ENCODE assay signal across 8 cellular contexts in the genomic region with DNA sequence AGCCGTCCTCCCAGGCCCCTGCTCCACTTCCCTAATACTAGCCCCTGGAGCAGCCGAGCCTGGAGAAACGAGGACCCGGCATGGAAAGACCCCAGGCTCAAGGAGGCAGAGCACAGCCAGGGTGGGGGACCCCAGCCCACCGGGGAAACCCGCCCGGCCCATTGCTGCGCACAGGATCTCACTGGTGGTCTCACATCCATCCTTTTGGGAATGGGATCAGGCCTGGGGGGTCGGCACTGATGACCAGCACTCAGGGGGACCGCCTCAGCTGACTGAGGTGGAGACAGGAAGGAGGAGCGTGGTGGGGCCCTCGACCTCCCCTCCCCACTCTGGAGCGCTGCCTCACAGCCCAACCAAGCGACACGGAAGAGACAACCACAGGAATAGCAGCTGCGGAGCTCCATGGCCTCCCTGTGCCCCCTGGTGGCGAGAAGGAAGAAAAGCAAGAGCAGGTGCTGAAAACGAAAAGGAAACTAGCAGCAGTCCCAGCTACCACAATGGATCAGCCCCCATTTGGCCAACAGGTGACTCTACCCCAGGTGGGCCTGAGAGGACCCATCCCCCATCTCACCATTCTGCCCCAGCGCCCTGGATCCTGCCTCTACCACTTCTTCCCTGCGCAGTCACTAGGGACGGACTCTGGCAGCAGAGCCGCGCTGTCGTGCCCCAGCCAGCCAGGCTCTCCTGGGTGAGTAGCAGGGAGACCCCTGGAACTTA. TPM values are rescaled to one million over a fixed set of nuclear protein-coding genes. Genes with fewer than 3 reads are reported as not detected.
DNase-seq lines count a peak whose midpoint lies in the region; ATAC-seq and TF ChIP-seq lines count a peak whose summit lies in the region.
"Not testable (repeated sequence)": the region's sequence is repeated elsewhere in the genome, so short reads cannot be mapped to it uniquely, and the experiment has no call there.

No MANE protein-coding gene starts in this region.

- H3K9me2 ChIP-seq in HCT116 (ENCODE audit: insufficient read depth); Loucy (replicated peaks; ENCODE audit: low read depth, low read length): not testable (repeated sequence)

- CTCF ChIA-PET in HCT116 (lab: Charles Lee): interaction anchor here (0.6 to 2.0 kb wide), 12 partner anchors 10 to 295 kb away, joined by 3 to 23 read pairs (median 5); no protein-coding TSS in a partner anchor

- POLR2A ChIA-PET in HCT116 (lab: Charles Lee): interaction anchor here (1.0 kb wide), 1 partner anchor 249 kb away, joined by 5 read pairs; no protein-coding TSS in a partner anchor

- RAD21 ChIA-PET in HCT116 (lab: Charles Lee; ENCODE audit: low non-redundant PET in 1 of 2, low total read pairs in 2 of 2, uncharacterized antibody in 2 of 2, unreplicated experiment in 2 of 2): interaction anchor here (0.6 to 1.6 kb wide), 4 partner anchors 34 to 249 kb away, joined by 3 to 9 read pairs (median 3); partner anchors contain the start of gene RUFY4 (in 1 of the 2)

- H3K4me2 ChIP-seq in HCT116 (ENCODE audit: low read length): peak overlapping the region; percentile 57
- H3K4me2 ChIP-seq in Loucy (ENCODE audit: low read depth, low read length, poor library complexity, severe bottlenecking): peak overlapping the region; percentile 53

- peak; percentile 80 for TF ChIP-seq RAD21 in HCT116 (IDR thresholded peaks at IDR 0.05; ENCODE audit: low read depth)

- not testable (repeated sequence) for TF ChIP-seq POLR2A in HCT116 (IDR thresholded peaks at IDR 0.05; ENCODE audit: borderline replicate concordance, extremely low read depth, insufficient read depth, insufficient read length)

- peak; percentile 87 for ATAC-seq in HCT116

- not testable (repeated sequence) for H3K27ac ChIP-seq in HCT116 (ENCODE audit: low read depth, low read length); neutrophil

- not testable (repeated sequence) for H3K4me1 ChIP-seq in HCT116 (ENCODE audit: control insufficient read depth in 1 of 2, insufficient read depth in 2 of 2, low read length in 2 of 2); Loucy (ENCODE audit: insufficient read depth, low read length, poor library complexity, severe bottlenecking)
- peaks cover 17 to 19% of the 10 kb centered on the region in 2 experiments for H3K4me1 ChIP-seq in neutrophil (ENCODE audit: control insufficient read depth in 1 of 2, insufficient read depth in 1 of 2, low read depth in 1 of 2, low read length in 1 of 2)

- H2AFZ ChIP-seq in HCT116 (ENCODE audit: low read depth, low read length, poor library complexity, severe bottlenecking): not testable (repeated sequence)
- H2AFZ ChIP-seq in Loucy (ENCODE audit: low read length): peak overlapping the region; percentile 97

- not testable (repeated sequence) for H4K20me1 ChIP-seq in HCT116 (ENCODE audit: insufficient read depth); Loucy (ENCODE audit: insufficient read depth, low read length, poor library complexity, severe bottlenecking)

- not testable (repeated sequence) for H3F3A ChIP-seq in Loucy (ENCODE audit: low read depth)

- DNase-seq in G401 (ENCODE audit: low spot score): peak; percentile 68
- DNase-seq in HCT116 (ENCODE audit: low read depth, low spot score): peak; percentile 23
- DNase-seq in SIG-M5 treated with dmso at 0.1 percent for 504 hours (lab: John Stamatoyannopoulos, UW; ENCODE audit: unreplicated experiment): peak; percentile 89
- DNase-seq in activated gamma-delta T cell treated with Interleukin-2 at 50 U/mL for 16 hours: peak; percentile 54
- peak; percentile 28 for DNase-seq in foreskin melanocyte
- peak; percentile 72 for DNase-seq in superior temporal gyrus (ENCODE audit: extremely low spot score)

- peaks cover 27% of the 10 kb centered on the region for H3K27me3 ChIP-seq in HCT116 (ENCODE audit: insufficient read depth, low read length)
- H3K27me3 ChIP-seq in Loucy (ENCODE audit: insufficient read depth, low read length, poor library complexity, severe bottlenecking); neutrophil: not testable (repeated sequence)

- BruUV-seq in HCT116 (replicated peaks; lab: Mats Ljungman, UMichigan): not testable (repeated sequence)

- in situ Hi-C loops in G401 (cut with HindIII; ENCODE audit: low sequenced_read_pairs): not testable (repeated sequence)

- intact Hi-C loops in HCT116 (cut with micrococcal nuclease): loop anchor here (1.0 kb wide), 1 partner anchor 249 kb away; no protein-coding TSS in a partner anchor

- not testable (repeated sequence) for H3K9me3 ChIP-seq in HCT116 (ENCODE audit: control insufficient read depth in 1 of 2, insufficient read depth in 1 of 2, low read depth in 1 of 2, low read length in 2 of 2); Loucy (ENCODE audit: insufficient read depth, low read depth, low read length); neutrophil

- TF ChIP-seq CTCF in HCT116 (IDR thresholded peaks at IDR 0.05 in 2 of 3, conservative IDR thresholded peaks at IDR 0.05 in 1 of 3; ENCODE audit: borderline replicate concordance in 1 of 3, insufficient read depth in 1 of 3, low read depth in 2 of 3, low read length in 2 of 3) (peak; percentile 61 to 73 (median 71)), Loucy (conservative IDR thresholded peaks at IDR 0.05; ENCODE audit: low read length) (peak; percentile 60), neutrophil (IDR thresholded peaks at IDR 0.05) (peak; percentile 71)

- not testable (repeated sequence) for H3K4me3 ChIP-seq in HCT116 (replicated peaks in 1 of 2; ENCODE audit: low read depth in 1 of 2, low read length in 2 of 2); Loucy (ENCODE audit: low read length, poor library complexity, severe bottlenecking)
- H3K4me3 ChIP-seq in neutrophil (ENCODE audit: low read depth in 1 of 2, low read length in 1 of 2): peak overlapping the region; percentile 53 to 73

- H3K36me3 ChIP-seq in HCT116 (ENCODE audit: control insufficient read depth in 1 of 2, insufficient read depth in 2 of 2, low read length in 2 of 2); Loucy (ENCODE audit: insufficient read depth, low read length); neutrophil: not testable (repeated sequence)

- H3K79me2 ChIP-seq in HCT116 (ENCODE audit: insufficient read depth, low read length); Loucy (ENCODE audit: insufficient read depth, low read length): not testable (repeated sequence)

- H3K9ac ChIP-seq in HCT116 (ENCODE audit: low read length); Loucy (ENCODE audit: low read depth, low read length, poor library complexity, severe bottlenecking): not testable (repeated sequence)

RNA-seq across cellular contexts. Expression of gene TNS1, which starts 31.9 kb away (rescaled TPM):
- total RNA-seq in G401 (2014; rRNA removed; shearing (Covaris generic)): 0.37 TPM in 1 of 2 replicates, not detected in the other
- 6.2 TPM for total RNA-seq in HCT116 (2021; ENCODE audit: unreplicated experiment)
- polyA plus RNA-seq in HCT116 (2012): 2.4 TPM in 2 replicates

RNA-seq across cellular contexts. Expression of gene RUFY4, which starts 34.4 kb away (rescaled TPM):
- not detected in 2 replicates for total RNA-seq in G401 (2014; rRNA removed; shearing (Covaris generic))
- total RNA-seq in HCT116 (2021; ENCODE audit: unreplicated experiment): 0.27 TPM
- polyA plus RNA-seq in HCT116 (2012): 0.56 and 0.59 TPM in 2 replicates

Comparison
In these comparisons a context has a peak if more than half of its experiments do, and no peak if none do; other contexts are left out.
1. DNase-seq: peak in every context shown above with its lines; median percentile 89 in SIG-M5 treated with dmso at 0.1 percent for 504 hours; 72 in superior temporal gyrus; 68 in G401; 54 in activated gamma-delta T cell treated with Interleukin-2 at 50 U/mL for 16 hours; 28 in foreskin melanocyte; 23 in HCT116.